In the genomic region with DNA sequence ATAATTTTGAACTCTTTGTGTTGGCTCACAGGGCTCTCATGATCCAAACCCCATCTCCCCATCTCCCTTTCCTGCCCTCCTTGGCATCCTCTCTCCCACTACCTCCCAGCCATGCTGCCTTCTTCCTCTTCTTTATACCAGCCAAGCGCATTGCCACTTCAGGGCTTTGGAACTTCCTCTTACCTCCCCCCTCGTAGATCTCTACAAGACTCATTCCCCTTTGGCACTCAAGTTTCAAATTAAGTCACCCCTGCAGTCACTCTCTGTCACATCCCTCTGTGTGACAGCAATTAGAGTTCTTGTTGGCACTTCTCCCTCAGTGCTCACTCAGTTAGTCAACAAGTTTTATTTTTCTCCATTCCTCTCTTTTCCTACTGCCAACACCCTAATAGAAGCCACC, we compare ENCODE assay signal across 21 cellular contexts. TPM values are rescaled to one million over a fixed set of nuclear protein-coding genes. Genes with fewer than 3 reads are reported as not detected.
DNase-seq lines count a peak whose midpoint lies in the region; ATAC-seq, FAIRE-seq and TF ChIP-seq lines count a peak whose summit lies in the region.
"Had no signal": no experiment of that assay in that cellular context is flagged by ENCODE, and none has a peak within 500 bp of the region (broad histone marks: within the 10 kb centered on the region; RNA-seq: fewer than 3 reads in every experiment).

No MANE protein-coding gene starts in this region.

- H3K27ac ChIP-seq in heart left ventricle, result peak overlapping the region in 3 of 12 donors; percentile 16 to 76 (median 35)
- H3K27ac ChIP-seq in right atrium auricular region, result no peak overlapping the region
- H3K27ac ChIP-seq in upper lobe of left lung, result no peak overlapping the region
- H3K27ac ChIP-seq: HL-60, parathyroid adenoma, vagina had no signal

- H3K4me3 ChIP-seq in heart left ventricle, result no peak overlapping the region
- no peak overlapping the region for H3K4me3 ChIP-seq in right atrium auricular region
- no peak overlapping the region for H3K4me3 ChIP-seq in upper lobe of left lung
- H3K4me3 ChIP-seq: K562, vagina had no signal

- no peak for TF ChIP-seq POLR2A in heart left ventricle (IDR thresholded peaks at IDR 0.05)
- no peak for TF ChIP-seq POLR2A in upper lobe of left lung (IDR thresholded peaks at IDR 0.05)

- no peak for FAIRE-seq in urothelium cell line (lab: Jason Lieb, UNC)
- FAIRE-seq: H54, K562 had no signal

- intact Hi-C loops in heart left ventricle (cut with DNase I), result no loop called here

- TF ChIP-seq EP300 in upper lobe of left lung (IDR thresholded peaks at IDR 0.05), result no peak

- DNase-seq in heart left ventricle (peak in 2 of 5 donors; percentile 35 to 41), right atrium auricular region (ENCODE audit: low spot score) (no peak), NOMO-1 treated with DMSO at 0.1 percent for 48 hours (lab: John Stamatoyannopoulos, UW; ENCODE audit: unreplicated experiment) (peak; percentile 86), globus pallidus (ENCODE audit: low spot score) (peak; percentile 42), upper lobe of left lung (peak in 1 of 2 donors; percentile 33), urothelium cell line (ENCODE audit: low spot score) (no peak), NCI-H1105 (lab: John Stamatoyannopoulos, UW) (no peak)
- no peak for DNase-seq in activated effector memory CD4-positive, alpha-beta T cell treated with anti-CD3 and anti-CD28 coated beads, Interleukin-2, amount 50 U/mL, for 16 hours
- DNase-seq: activated CD4-positive, alpha-beta T cell treated with anti-CD3 and anti-CD28 coated beads for 48 hours; activated CD8-positive, alpha-beta memory T cell treated with anti-CD3 and anti-CD28 coated beads, Interleukin-2, amount 50 U/mL, for 4 hours; mammary epithelial cell; naive thymus-derived CD8-positive, alpha-beta T cell; NCI-H1417; NCI-H2171; stimulated activated CD4-positive, alpha-beta T cell treated with anti-CD3 and anti-CD28 coated beads, Interleukin-2, amount 100 ng/mL, for 48 hours had no signal

- peaks cover 0 to 12% (median 0%) of the 10 kb centered on the region in 12 donors for H3K4me1 ChIP-seq in heart left ventricle
- H3K4me1 ChIP-seq in right atrium auricular region, result no peaks in the 10 kb centered on the region
- H3K4me1 ChIP-seq in upper lobe of left lung, result no peaks in the 10 kb centered on the region
- H3K4me1 ChIP-seq: parathyroid adenoma, vagina had no signal

- ATAC-seq in heart left ventricle (peak; percentile 64 to 92 (median 88)), upper lobe of left lung (ENCODE audit: low FRiP score in 2 of 2) (peak; percentile 58 to 83)
- ATAC-seq: esophagus mucosa; K562; naive thymus-derived CD8-positive, alpha-beta T cell had no signal

- H3K9me3 ChIP-seq in heart left ventricle (peaks cover 0 to 7% (median 0%) of the 10 kb centered on the region in 12 donors), right atrium auricular region (no peaks in the 10 kb centered on the region), upper lobe of left lung (no peaks in the 10 kb centered on the region)
- H3K9me3 ChIP-seq: vagina had no signal

- TF ChIP-seq CTCF in heart left ventricle (IDR thresholded peaks at IDR 0.05), result no peak
- TF ChIP-seq CTCF in right atrium auricular region (IDR thresholded peaks at IDR 0.05), result no peak
- no peak for TF ChIP-seq CTCF in upper lobe of left lung (IDR thresholded peaks at IDR 0.05)

- WGBS in heart left ventricle, 4 donors, result 39 to 53% (median 49%) methylated on average over 2 of the region's 2 CpGs
- WGBS in upper lobe of left lung, 2 donors, result 19 to 55% methylated on average over 2 of the region's 2 CpGs

- H3K36me3 ChIP-seq in heart left ventricle, result no peaks in the 10 kb centered on the region
- H3K36me3 ChIP-seq in right atrium auricular region, result no peaks in the 10 kb centered on the region
- H3K36me3 ChIP-seq in upper lobe of left lung, result no peaks in the 10 kb centered on the region
- H3K36me3 ChIP-seq: vagina had no signal

- H3K27me3 ChIP-seq in heart left ventricle (no peaks in the 10 kb centered on the region), right atrium auricular region (no peaks in the 10 kb centered on the region), upper lobe of left lung (no peaks in the 10 kb centered on the region)
- H3K27me3 ChIP-seq: vagina had no signal

RNA-seq across cellular contexts. Expression of a gene that starts 20.8 kb away (rescaled TPM):
- total RNA-seq in heart left ventricle (100 to 1,000 TPM; 115 to 279 (median 173) TPM), right atrium auricular region (10 to 100 TPM; 54.6 to 83.1 TPM), upper lobe of left lung (100 to 1,000 TPM in 1 of 6 donors, 10 to 100 TPM in 5; 48.5 to 136 (median 64.1) TPM)
- polyA plus RNA-seq in heart left ventricle, result 10 to 100 TPM; 47.1 to 69.4 TPM
- polyA plus RNA-seq: naive thymus-derived CD8-positive, alpha-beta T cell had no signal

Comparison
In these comparisons a context has a peak if more than half of its experiments do, and no peak if none do; other contexts are left out.
1. DNase-seq: peak in NOMO-1 treated with DMSO at 0.1 percent for 48 hours (single experiment) and globus pallidus (single experiment); none in right atrium auricular region (single experiment), urothelium cell line (single experiment), activated effector memory CD4-positive, alpha-beta T cell treated with anti-CD3 and anti-CD28 coated beads, Interleukin-2, amount 50 U/mL, for 16 hours (single experiment) and NCI-H1105 (single experiment).